In genomic region chr1:204417231-204417997, GRCh38 we compare ENCODE assay signal across 8 cellular contexts. TPM values are rescaled to one million over a fixed set of nuclear protein-coding genes. Genes with fewer than 3 reads are reported as not detected.
DNase-seq lines count a peak whose midpoint lies in the region; ATAC-seq and TF ChIP-seq lines count a peak whose summit lies in the region.

No MANE protein-coding gene starts in this region.

- no peaks in the 10 kb centered on the region for H3K27me3 Mint-ChIP-seq in T-helper 2 cell treated with Interferon-gamma antibody and Interleukin-4, amounts not matched to agents 5 μg/mL and 100 μg/mL, for 36 hours (ENCODE audit: low read depth)
- no peaks in the 10 kb centered on the region for H3K27me3 Mint-ChIP-seq in dendritic cell treated with granulocyte-macrophage colony-stimulating factor and Interleukin-4, amounts not matched to agents 40 ng/mL and 50 ng/mL, for 4 days

- H3K9me3 Mint-ChIP-seq in T-helper 2 cell treated with Interferon-gamma antibody and Interleukin-4, amounts not matched to agents 5 μg/mL and 100 μg/mL, for 36 hours, result no peaks in the 10 kb centered on the region
- no peaks in the 10 kb centered on the region for H3K9me3 Mint-ChIP-seq in dendritic cell treated with granulocyte-macrophage colony-stimulating factor and Interleukin-4, amounts not matched to agents 40 ng/mL and 50 ng/mL, for 4 days

- H3K9me3 ChIP-seq in suprapubic skin, result no peaks in the 10 kb centered on the region

- H3K4me1 Mint-ChIP-seq in T-helper 2 cell treated with Interferon-gamma antibody and Interleukin-4, amounts not matched to agents 5 μg/mL and 100 μg/mL, for 36 hours (ENCODE audit: low read depth), result peaks cover 30% of the 10 kb centered on the region
- peaks cover 60% of the 10 kb centered on the region for H3K4me1 Mint-ChIP-seq in dendritic cell treated with granulocyte-macrophage colony-stimulating factor and Interleukin-4, amounts not matched to agents 40 ng/mL and 50 ng/mL, for 4 days (ENCODE audit: low read depth)

- no peak for ATAC-seq in HG02610 (IDR thresholded peaks at IDR 0.05; ENCODE audit: unreplicated experiment)

- 15% methylated on average over 9 of the region's 9 CpGs for WGBS in suprapubic skin

- peaks cover 8% of the 10 kb centered on the region for H3K36me3 Mint-ChIP-seq in T-helper 2 cell treated with Interferon-gamma antibody and Interleukin-4, amounts not matched to agents 5 μg/mL and 100 μg/mL, for 36 hours (ENCODE audit: low read depth)
- H3K36me3 Mint-ChIP-seq in dendritic cell treated with granulocyte-macrophage colony-stimulating factor and Interleukin-4, amounts not matched to agents 40 ng/mL and 50 ng/mL, for 4 days (ENCODE audit: low read depth), result no peaks in the 10 kb centered on the region

- DNase-seq in stimulated activated CD4-positive, alpha-beta T cell treated with anti-CD3 and anti-CD28 coated beads, Interleukin-12 subunit alpha, Interleukin-12 subunit beta, amount 100 ng/mL, for 4 hours, result peak; percentile 14
- no peak for DNase-seq in stimulated activated CD4-positive, alpha-beta T cell treated with anti-CD3 and anti-CD28 coated beads, Interleukin-4, amount 100 ng/mL, for 1 hour
- DNase-seq in T-helper 2 cell treated with Interferon-gamma antibody and Interleukin-4, amounts not matched to agents 5 μg/mL and 100 μg/mL, for 36 hours (ENCODE audit: low spot score), result peak; percentile 62
- DNase-seq in lung microvascular endothelial cell (ENCODE audit: low read depth in 2 of 2) (peak; percentile 71 to 96), suprapubic skin (ENCODE audit: low spot score in 2 of 2) (peak in 1 of 2 donors; percentile 88), NCI-H2107 (lab: John Stamatoyannopoulos, UW) (no peak)

- peak overlapping the region; percentile 9 for H3K4me3 Mint-ChIP-seq in T-helper 2 cell treated with Interferon-gamma antibody and Interleukin-4, amounts not matched to agents 5 μg/mL and 100 μg/mL, for 36 hours
- peak overlapping the region; percentile 13 for H3K4me3 Mint-ChIP-seq in dendritic cell treated with granulocyte-macrophage colony-stimulating factor and Interleukin-4, amounts not matched to agents 40 ng/mL and 50 ng/mL, for 4 days

- TF ChIP-seq POLR2A in suprapubic skin (IDR thresholded peaks at IDR 0.05), result no peak

- H3K4me1 ChIP-seq in suprapubic skin, result peaks cover 57% of the 10 kb centered on the region

- intact Hi-C loops in dendritic cell treated with granulocyte-macrophage colony-stimulating factor and Interleukin-4, amounts not matched to agents 40 ng/mL and 50 ng/mL, for 4 days (cut with micrococcal nuclease), result no loop called here

- peak overlapping the region; percentile 28 for H3K4me3 ChIP-seq in suprapubic skin

- no peaks in the 10 kb centered on the region for H3K27me3 ChIP-seq in suprapubic skin

- no peak for TF ChIP-seq CTCF in suprapubic skin (IDR thresholded peaks at IDR 0.05)

- TF ChIP-seq EP300 in suprapubic skin (IDR thresholded peaks at IDR 0.05), result no peak

- peak overlapping the region; percentile 50 for H3K27ac Mint-ChIP-seq in T-helper 2 cell treated with Interferon-gamma antibody and Interleukin-4, amounts not matched to agents 5 μg/mL and 100 μg/mL, for 36 hours
- peak overlapping the region; percentile 59 for H3K27ac Mint-ChIP-seq in dendritic cell treated with granulocyte-macrophage colony-stimulating factor and Interleukin-4, amounts not matched to agents 40 ng/mL and 50 ng/mL, for 4 days

- peaks cover 6% of the 10 kb centered on the region for H3K36me3 ChIP-seq in suprapubic skin

- peak overlapping the region; percentile 92 for H3K27ac ChIP-seq in suprapubic skin

RNA-seq across cellular contexts. Expression of gene PPP1R15B, which starts 5.8 kb away (rescaled TPM):
- total RNA-seq in lung microvascular endothelial cell, result 15.3 and 21.0 TPM in 2 replicates
- 10 to 100 TPM; 51.2 to 66.4 (median 56.7) TPM for total RNA-seq in suprapubic skin

RNA-seq across cellular contexts. Expression of gene PLEKHA6, which starts 57.7 kb away (rescaled TPM):
- total RNA-seq in lung microvascular endothelial cell (0.40 and 0.65 TPM in 2 replicates), suprapubic skin (10 to 100 TPM in 3 of 4 donors, 1 to 10 TPM in 1; 3.7 to 15.4 (median 12.8) TPM)

Comparison
In these comparisons a context has a peak if more than half of its experiments do, and no peak if none do; other contexts are left out.
1. DNase-seq: peak in stimulated activated CD4-positive, alpha-beta T cell treated with anti-CD3 and anti-CD28 coated beads, Interleukin-12 subunit alpha, Interleukin-12 subunit beta, amount 100 ng/mL, for 4 hours (single experiment), T-helper 2 cell treated with Interferon-gamma antibody and Interleukin-4, amounts not matched to agents 5 μg/mL and 100 μg/mL, for 36 hours (single experiment) and lung microvascular endothelial cell (2 of 2); none in stimulated activated CD4-positive, alpha-beta T cell treated with anti-CD3 and anti-CD28 coated beads, Interleukin-4, amount 100 ng/mL, for 1 hour (single experiment) and NCI-H2107 (single experiment).